ENCODE assay signal across 8 cellular contexts in genomic region chr15:62624541-62625399, GRCh38.
DNase-seq lines count a peak whose midpoint lies in the region; ATAC-seq and TF ChIP-seq lines count a peak whose summit lies in the region.

No MANE protein-coding gene starts in this region.

- WGBS in hepatocyte (ENCODE audit: low lambda C conversion rate, missing lambda C conversion rate) = 63% methylated on average over 7 of the region's 7 CpGs
- WGBS in aorta, 2 donors = 55% methylated on average over 7 of the region's 7 CpGs

- H3K4me1 ChIP-seq in breast epithelium = no peaks in the 10 kb centered on the region
- peaks cover 10% of the 10 kb centered on the region for H3K4me1 ChIP-seq in hepatocyte (ENCODE audit: insufficient read depth)
- peaks cover 4 to 18% of the 10 kb centered on the region in 2 donors for H3K4me1 ChIP-seq in aorta (ENCODE audit: control insufficient read depth in 1 of 2, insufficient read depth in 2 of 2, low read length in 2 of 2)

- POLR2A ChIA-PET in MCF 10A (lab: Yijun Ruan, JAX) = interaction anchor here (0.6 to 1.3 kb wide), 4 partner anchors 13 to 263 kb away, joined by 3 read pairs; no protein-coding TSS in a partner anchor

- intact Hi-C loops in breast epithelium (cut with DNase I; ENCODE audit: low total_unique reads) (no loop called here), MCF 10A (cut with micrococcal nuclease) (no loop called here), aorta (cut with DNase I) (no loop called here)

- CTCF ChIA-PET in MCF 10A (lab: Yijun Ruan, JAX) = no interaction called here

- H3K4me3 ChIP-seq in breast epithelium (peak overlapping the region in 2 of 3 donors; percentile 12 to 52), WI38 (ENCODE audit: low read depth, low read length) (peak overlapping the region; percentile 23; the same call in 1 of the 2 replicates), hepatocyte (no peak overlapping the region), aorta (ENCODE audit: low read length in 2 of 2) (no peak overlapping the region)

- no TSS peak for BruUV-seq in MCF 10A (replicated peaks; lab: Mats Ljungman, UMichigan)

- H3K27me3 ChIP-seq in breast epithelium = no peaks in the 10 kb centered on the region
- H3K27me3 ChIP-seq in hepatocyte = no peaks in the 10 kb centered on the region
- H3K27me3 ChIP-seq in aorta (ENCODE audit: control insufficient read depth in 1 of 2, insufficient read depth in 2 of 2, low read length in 1 of 2) = no peaks in the 10 kb centered on the region

- no peak overlapping the region for H3K27ac Mint-ChIP-seq in MCF 10A (ENCODE audit: low read depth, unreplicated experiment)

- H3K27me3 Mint-ChIP-seq in MCF 10A (ENCODE audit: insufficient read depth, unreplicated experiment) = no peaks in the 10 kb centered on the region

- H3K4me2 ChIP-seq in hepatocyte = peak overlapping the region; percentile 36

- TF ChIP-seq POLR2A in breast epithelium (IDR thresholded peaks at IDR 0.05) (no peak), erythroblast (IDR thresholded peaks at IDR 0.05; ENCODE audit: low read length) (no peak)

- H4K20me1 ChIP-seq in hepatocyte (ENCODE audit: insufficient read depth, poor library complexity, severe bottlenecking) = no peaks in the 10 kb centered on the region

- H3K9me3 ChIP-seq in breast epithelium = no peaks in the 10 kb centered on the region
- H3K9me3 ChIP-seq in hepatocyte (ENCODE audit: low read depth) = no peaks in the 10 kb centered on the region
- no peaks in the 10 kb centered on the region for H3K9me3 ChIP-seq in aorta (ENCODE audit: control insufficient read depth, low read length)

- H3K4me1 Mint-ChIP-seq in MCF 10A (ENCODE audit: insufficient read depth, unreplicated experiment) = peaks cover 18% of the 10 kb centered on the region

- TF ChIP-seq CTCF in breast epithelium (IDR thresholded peaks at IDR 0.05) = no peak
- TF ChIP-seq CTCF in MCF 10A (IDR thresholded peaks at IDR 0.05; ENCODE audit: unreplicated experiment) = no peak
- no peak for TF ChIP-seq CTCF in WI38 (IDR thresholded peaks at IDR 0.05; ENCODE audit: low read depth, low read length)
- no peak for TF ChIP-seq CTCF in hepatocyte (IDR thresholded peaks at IDR 0.05; ENCODE audit: poor library complexity)

- ATAC-seq in aorta (ENCODE audit: low FRiP score) = peak; percentile 85

- DNase-seq in breast epithelium (ENCODE audit: low spot score in 2 of 2) (no peak), MCF 10A (ENCODE audit: unreplicated experiment) (no peak), hepatocyte (ENCODE audit: low spot score) (no peak), aorta (no peak), erythroblast (lab: John Stamatoyannopoulos, UW) (no peak), KG1 (lab: John Stamatoyannopoulos, UW) (no peak)
- DNase-seq in stimulated activated naive CD4-positive, alpha-beta T cell treated with Interleukin-2 at 50 U/mL for 16 hours (lab: John Stamatoyannopoulos, UW) = no peak

- H3K27ac ChIP-seq in breast epithelium (peak overlapping the region; percentile 21 to 76), hepatocyte (no peak overlapping the region), aorta (ENCODE audit: low read depth in 1 of 2, low read length in 2 of 2) (peak overlapping the region in 1 of 2 donors; percentile 26)

- no peaks in the 10 kb centered on the region for H3K9me3 Mint-ChIP-seq in MCF 10A (ENCODE audit: unreplicated experiment)

- H3K9me2 ChIP-seq in hepatocyte (replicated peaks; ENCODE audit: insufficient read depth) = no peaks in the 10 kb centered on the region

- H3K36me3 ChIP-seq in breast epithelium (no peaks in the 10 kb centered on the region), hepatocyte (replicated peaks; ENCODE audit: insufficient read depth, low read depth) (no peaks in the 10 kb centered on the region), aorta (ENCODE audit: control insufficient read depth in 1 of 2, insufficient read depth in 2 of 2, low read length in 1 of 2) (no peaks in the 10 kb centered on the region)

- H3K79me2 ChIP-seq in hepatocyte = peaks cover 25% of the 10 kb centered on the region

- no peak overlapping the region for H2AFZ ChIP-seq in hepatocyte

- H3K4me3 Mint-ChIP-seq in MCF 10A (ENCODE audit: unreplicated experiment) = no peak overlapping the region

- no peaks in the 10 kb centered on the region for H3K36me3 Mint-ChIP-seq in MCF 10A (ENCODE audit: insufficient read depth, unreplicated experiment)

Comparison
In these comparisons a context has a peak if more than half of its experiments do, and no peak if none do; other contexts are left out.
1. H3K4me3 ChIP-seq: peak in breast epithelium (2 of 3) and WI38 (single experiment); none in hepatocyte (single experiment) and aorta (0 of 2).